ENCODE assay signal across 27 cellular contexts in the genomic region with DNA sequence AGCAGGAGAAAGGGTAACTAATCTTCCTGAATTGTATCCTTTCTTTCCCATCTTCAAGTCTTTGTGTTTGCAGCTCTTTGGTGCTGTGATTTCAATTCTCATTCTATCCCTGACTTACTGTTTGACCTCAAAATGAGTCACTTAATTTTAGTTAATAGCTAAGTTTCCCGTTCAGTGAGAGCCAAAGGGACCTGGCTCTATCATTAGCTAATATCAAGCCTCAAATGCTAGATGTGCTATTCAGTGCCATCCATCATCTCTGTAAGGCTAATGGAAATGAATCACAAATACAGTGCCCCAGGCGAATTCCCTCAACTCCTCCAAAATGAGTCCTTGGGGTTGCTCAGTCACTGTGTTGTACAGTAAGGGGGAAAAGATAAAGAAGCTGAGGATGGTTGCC.
A peak's percentile ranks its signal among the peaks of the same experiment; 100 is the strongest.
DNase-seq lines count a peak whose midpoint lies in the region; ATAC-seq, FAIRE-seq and TF ChIP-seq lines count a peak whose summit lies in the region.
"Had no signal": no experiment of that assay in that cellular context is flagged by ENCODE, and none has a peak within 500 bp of the region (broad histone marks: within the 10 kb centered on the region; RNA-seq: fewer than 3 reads in every experiment).

No MANE protein-coding gene starts in this region.

- H3K4me3 ChIP-seq in BE2C (ENCODE audit: low read depth, low read length) = no peak overlapping the region
- H3K4me3 ChIP-seq in astrocyte of the spinal cord (ENCODE audit: low read depth, low read length) = no peak overlapping the region
- H3K4me3 ChIP-seq: cardiac muscle cell, heart left ventricle, left lung, PC-9, suprapubic skin had no signal

- in situ Hi-C loops in astrocyte of the spinal cord (cut with HindIII; ENCODE audit: low sequenced_read_pairs) = no loop called here

- intact Hi-C loops in cardiac septum (cut with DNase I) = no loop called here

- peak; percentile 55 for FAIRE-seq in islet of Langerhans (lab: Jason Lieb, UNC)
- FAIRE-seq: D721Med had no signal

- DNase-seq in BE2C (peak; percentile 7), NCI-H2227 (lab: John Stamatoyannopoulos, UW; ENCODE audit: unreplicated experiment) (peak; percentile 40), astrocyte of the spinal cord (ENCODE audit: low read depth, low spot score) (peak; percentile 36), hepatic stellate cell (ENCODE audit: low spot score) (no peak), cardiac septum (ENCODE audit: low spot score) (no peak)
- no peak for DNase-seq in activated CD8-positive, alpha-beta memory T cell treated with anti-CD3 and anti-CD28 coated beads, Interleukin-2, amount 50 U/mL, for 4 hours
- DNase-seq: ACHN; activated CD8-positive, alpha-beta T cell treated with anti-CD3 and anti-CD28 coated beads for 36 hours; activated effector memory CD4-positive, alpha-beta T cell treated with anti-CD3 and anti-CD28 coated beads, Interleukin-2, amount 50 U/mL, for 16 hours; heart left ventricle; left lung; midbrain; NCI-H1417 treated with DMSO at 0.1 percent for 48 hours; NCI-H2081 treated with DMSO at 0.1 percent for 48 hours; NCI-H510A treated with DMSO at 0.1 percent for 48 hours; SIG-M5; stimulated activated CD4-positive, alpha-beta T cell treated with anti-CD3 and anti-CD28 coated beads, Interleukin-4, amount 100 ng/mL, for 1 hour; T-cell had no signal

- ATAC-seq in HG02973 (IDR thresholded peaks at IDR 0.05; ENCODE audit: unreplicated experiment) = no peak
- ATAC-seq: activated CD4-positive, CD25-positive, alpha-beta regulatory T cell treated with anti-CD3 and anti-CD28 coated beads, Interleukin-2, amount 50 U/mL, for 24 hours; activated CD8-positive, alpha-beta T cell treated with anti-CD3 and anti-CD28 coated beads for 36 hours; heart left ventricle; left lung; natural killer cell treated with Interleukin-12 subunit alpha and Interleukin-12 subunit beta and Interleukin-15 and Interleukin-18, amount 100 ng/mL, for 72 hours; stimulated activated memory B cell treated with anti-CD40 and anti-IgM and Interleukin-4, amounts not matched to agents 10 μg/mL and 1 μg/mL and 100 μg/mL, for 72 hours; T-cell had no signal

- 0 out of 2 replicates have a peak, but pooled peaks cover 3% of the 10 kb centered on the region for H3K27me3 ChIP-seq in BE2C
- H3K27me3 ChIP-seq: cardiac muscle cell, heart left ventricle, left lung, suprapubic skin had no signal

- no peaks in the 10 kb centered on the region for H3K36me3 ChIP-seq in BE2C
- H3K36me3 ChIP-seq: cardiac muscle cell, heart left ventricle, left lung, suprapubic skin had no signal

- TF ChIP-seq CTCF in BE2C (IDR thresholded peaks at IDR 0.05; ENCODE audit: low read depth, low read length) (no peak), astrocyte of the spinal cord (IDR thresholded peaks at IDR 0.05; ENCODE audit: low read depth, low read length) (no peak)

- H3K9me3 ChIP-seq in BE2C = no peaks in the 10 kb centered on the region; the same call in 1 of the 2 replicates
- H3K9me3 ChIP-seq: heart left ventricle, left lung, suprapubic skin had no signal

- H3K4me1 ChIP-seq in BE2C = no peaks in the 10 kb centered on the region
- H3K4me1 ChIP-seq: left lung, suprapubic skin had no signal

Comparison
In these comparisons a context has a peak if more than half of its experiments do, and no peak if none do; other contexts are left out.
1. DNase-seq: peak in BE2C (single experiment), NCI-H2227 (single experiment) and astrocyte of the spinal cord (single experiment); none in hepatic stellate cell (single experiment), cardiac septum (single experiment) and activated CD8-positive, alpha-beta memory T cell treated with anti-CD3 and anti-CD28 coated beads, Interleukin-2, amount 50 U/mL, for 4 hours (single experiment).